ENCODE assay signal across 9 cellular contexts in the genomic region with DNA sequence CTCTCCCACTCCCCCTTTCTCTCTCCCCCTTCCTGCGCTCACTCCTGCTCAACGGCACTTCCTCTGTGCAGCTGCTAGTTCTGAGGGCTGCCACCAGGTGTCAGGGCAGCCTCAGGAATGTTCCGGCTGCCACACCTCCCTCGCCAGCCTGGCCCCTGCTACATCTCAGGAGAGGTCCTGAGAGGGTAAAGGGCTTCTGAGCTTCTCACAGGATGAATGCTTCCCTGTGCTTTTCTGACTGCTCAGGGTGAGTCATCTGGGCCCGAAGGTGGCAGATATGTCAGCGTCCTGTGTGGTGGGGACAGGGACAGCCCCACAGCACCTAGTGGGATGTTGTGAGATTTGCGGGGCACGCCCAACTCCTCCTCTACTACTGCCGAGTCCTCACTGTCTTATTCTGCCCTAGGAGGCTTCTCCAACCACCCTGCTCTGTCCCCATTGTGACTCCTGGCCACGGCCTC. TPM values are rescaled to one million over a fixed set of nuclear protein-coding genes. Genes with fewer than 3 reads are reported as not detected.
DNase-seq lines count a peak whose midpoint lies in the region; ATAC-seq, FAIRE-seq and TF ChIP-seq lines count a peak whose summit lies in the region.
"Had no signal": no experiment of that assay in that cellular context is flagged by ENCODE, and none has a peak within 500 bp of the region (broad histone marks: within the 10 kb centered on the region; RNA-seq: fewer than 3 reads in every experiment).

No MANE protein-coding gene starts in this region.

- H3K4me3 ChIP-seq in neutrophil (ENCODE audit: low read depth in 1 of 2, low read length in 1 of 2) = no peak overlapping the region
- H3K4me3 ChIP-seq in testis = no peak overlapping the region

- TF ChIP-seq CTCF in neutrophil (IDR thresholded peaks at IDR 0.05) (peak; percentile 68), testis (IDR thresholded peaks at IDR 0.05) (peak; percentile 65 to 79 (median 76))

- H3K9me3 ChIP-seq in neutrophil = no peaks in the 10 kb centered on the region
- H3K9me3 ChIP-seq in testis = no peaks in the 10 kb centered on the region

- H3K27me3 ChIP-seq in neutrophil = no peaks in the 10 kb centered on the region
- no peaks in the 10 kb centered on the region for H3K27me3 ChIP-seq in testis

- 19 to 30% methylated on average over 7 to 10 of the region's 10 CpGs for WGBS in testis, 2 donors

- ATAC-seq in GM21529 (IDR thresholded peaks at IDR 0.05; ENCODE audit: unreplicated experiment) = peak; percentile 86

- no peak for TF ChIP-seq POLR2A in testis (IDR thresholded peaks at IDR 0.05)

- DNase-seq in EH (ENCODE audit: low read depth) = peak; percentile 71
- DNase-seq in HTR-8/SVneo (ENCODE audit: insufficient read length, low spot score) = peak; percentile 87
- peak; percentile 81 for DNase-seq in OCI-M1 (lab: John Stamatoyannopoulos, UW)
- peak; percentile 69 for DNase-seq in activated T-cell treated with anti-CD3 and anti-CD28 coated beads, Interleukin-2, amount 50 U/mL, for 1 hour
- peak; percentile 41 for DNase-seq in fibroblast of gingiva (ENCODE audit: low read depth)
- DNase-seq in testis = peak; percentile 68

- no peaks in the 10 kb centered on the region for H3K4me1 ChIP-seq in neutrophil (ENCODE audit: control insufficient read depth in 1 of 2, insufficient read depth in 1 of 2, low read depth in 1 of 2, low read length in 1 of 2)
- H3K4me1 ChIP-seq in testis = peaks cover 5% of the 10 kb centered on the region

- intact Hi-C loops in testis (cut with DNase I; ENCODE audit: low total_unique reads) = no loop called here

- FAIRE-seq in HTR-8/SVneo (lab: Jason Lieb, UNC) = peak; percentile 80

- peaks cover 23% of the 10 kb centered on the region for H3K36me3 ChIP-seq in neutrophil
- H3K36me3 ChIP-seq in testis (ENCODE audit: low read depth, missing control alignments) = no peaks in the 10 kb centered on the region

- H3K27ac ChIP-seq in neutrophil (no peak overlapping the region), testis (no peak overlapping the region)

RNA-seq across cellular contexts. Expression of gene PLEKHB2, which starts 49.0 kb away (rescaled TPM):
- 100 to 1,000 TPM; 109 to 126 TPM for total RNA-seq in testis
- polyA plus RNA-seq in testis (ENCODE audit: insufficient read depth, low read depth, low replicate concordance) = 86.5 TPM

RNA-seq across cellular contexts. Expression of gene POTEE, which starts 55.2 kb away (rescaled TPM):
- 100 to 1,000 TPM in 1 of 2 donors, 10 to 100 TPM in 1; 67.6 to 127 TPM for total RNA-seq in testis
- polyA plus RNA-seq in testis (ENCODE audit: insufficient read depth, low read depth, low replicate concordance) = 6.5 TPM
- total RNA-seq: lower leg skin had no signal
